In genomic region chr1:53590581-53591515, GRCh38 we compare ENCODE assay signal across 15 cellular contexts.
A peak's percentile ranks its signal among the peaks of the same experiment; 100 is the strongest.
DNase-seq lines count a peak whose midpoint lies in the region; TF ChIP-seq lines count a peak whose summit lies in the region.
"Had no signal": no experiment of that assay in that cellular context is flagged by ENCODE, and none has a peak within 500 bp of the region (broad histone marks: within the 10 kb centered on the region; RNA-seq: fewer than 3 reads in every experiment).

No MANE protein-coding gene starts in this region.

- no peaks in the 10 kb centered on the region for H3K36me3 Mint-ChIP-seq in type B pancreatic cell
- H3K36me3 Mint-ChIP-seq: activated naive CD8-positive, alpha-beta T cell had no signal

- TF ChIP-seq CTCF in brain microvascular endothelial cell (IDR thresholded peaks at IDR 0.05; ENCODE audit: low read depth, low read length, missing control alignments) (no peak), hepatocyte (IDR thresholded peaks at IDR 0.05; ENCODE audit: poor library complexity) (no peak), type B pancreatic cell (conservative IDR thresholded peaks at IDR 0.05) (no peak)

- H3K9me2 ChIP-seq in hepatocyte (replicated peaks; ENCODE audit: insufficient read depth): no peaks in the 10 kb centered on the region

- H3K9me3 Mint-ChIP-seq in type B pancreatic cell: no peaks in the 10 kb centered on the region

- in situ Hi-C loops in brain microvascular endothelial cell (cut with HindIII; ENCODE audit: low pct_ligation_motif_present, low sequenced_read_pairs): no loop called here

- peaks cover 39% of the 10 kb centered on the region for H3K4me1 Mint-ChIP-seq in type B pancreatic cell (ENCODE audit: unreplicated experiment)

- H3K27ac ChIP-seq in brain microvascular endothelial cell (peak overlapping the region; percentile 35), hepatocyte (peak overlapping the region; percentile 74)
- H3K27ac ChIP-seq: WERI-Rb-1 had no signal

- H3K4me2 ChIP-seq in hepatocyte: no peak overlapping the region

- peak; percentile 40 for DNase-seq in activated CD8-positive, alpha-beta memory T cell treated with anti-CD3 and anti-CD28 coated beads for 24 hours
- DNase-seq in activated CD8-positive, alpha-beta memory T cell treated with anti-CD3 and anti-CD28 coated beads, Interleukin-2, amount 50 U/mL, for 48 hours: no peak
- DNase-seq in brain microvascular endothelial cell (no peak), hepatocyte (ENCODE audit: low spot score) (peak; percentile 49), type B pancreatic cell (ENCODE audit: extremely low spot score, unreplicated experiment) (no peak), NCI-H1930 (lab: John Stamatoyannopoulos, UW) (no peak), NCI-H1105 (lab: John Stamatoyannopoulos, UW) (no peak), NCI-H1048 (lab: John Stamatoyannopoulos, UW) (no peak)
- DNase-seq: Caco-2; left colon; NCI-H510A treated with DMSO at 0.1 percent for 48 hours; Peyer's patch; stimulated activated CD4-positive, alpha-beta T cell treated with anti-CD3 and anti-CD28 coated beads, Interleukin-2, amount 100 ng/mL, for 24 hours; WERI-Rb-1 had no signal

- peak overlapping the region; percentile 51 for H3K27ac Mint-ChIP-seq in type B pancreatic cell
- H3K27ac Mint-ChIP-seq: activated naive CD8-positive, alpha-beta T cell had no signal

- H3K4me1 ChIP-seq in hepatocyte (ENCODE audit: insufficient read depth): peaks cover 27% of the 10 kb centered on the region
- H3K4me1 ChIP-seq: Caco-2, Peyer's patch had no signal

- no peak overlapping the region for H3K4me3 ChIP-seq in brain microvascular endothelial cell (ENCODE audit: low read depth, low read length)
- no peak overlapping the region for H3K4me3 ChIP-seq in hepatocyte
- H3K4me3 ChIP-seq: Peyer's patch had no signal

- peak overlapping the region; percentile 36 for H3K4me3 Mint-ChIP-seq in type B pancreatic cell
- H3K4me3 Mint-ChIP-seq: activated naive CD8-positive, alpha-beta T cell had no signal

- H3K79me2 ChIP-seq in hepatocyte: no peaks in the 10 kb centered on the region

- no peaks in the 10 kb centered on the region for H4K20me1 ChIP-seq in hepatocyte (ENCODE audit: insufficient read depth, poor library complexity, severe bottlenecking)

- H3K9me3 ChIP-seq in hepatocyte (ENCODE audit: low read depth): no peaks in the 10 kb centered on the region
- H3K9me3 ChIP-seq: Caco-2, Peyer's patch had no signal

- H3K36me3 ChIP-seq in brain microvascular endothelial cell (replicated peaks) (peaks cover 27% of the 10 kb centered on the region), hepatocyte (replicated peaks; ENCODE audit: insufficient read depth, low read depth) (no peaks in the 10 kb centered on the region)
- H3K36me3 ChIP-seq: Peyer's patch, WERI-Rb-1 had no signal

- H2AFZ ChIP-seq in hepatocyte: no peak overlapping the region

- no peaks in the 10 kb centered on the region for H3K27me3 ChIP-seq in brain microvascular endothelial cell (replicated peaks)
- no peaks in the 10 kb centered on the region for H3K27me3 ChIP-seq in hepatocyte
- H3K27me3 ChIP-seq: Peyer's patch had no signal

- peaks cover 18% of the 10 kb centered on the region for H3K27me3 Mint-ChIP-seq in type B pancreatic cell
- H3K27me3 Mint-ChIP-seq: activated naive CD8-positive, alpha-beta T cell had no signal

- 53% methylated on average over 17 of the region's 17 CpGs for WGBS in hepatocyte (ENCODE audit: low lambda C conversion rate, missing lambda C conversion rate)

Comparison
In these comparisons a context has a peak if more than half of its experiments do, and no peak if none do; other contexts are left out.
1. DNase-seq: peak in activated CD8-positive, alpha-beta memory T cell treated with anti-CD3 and anti-CD28 coated beads for 24 hours (single experiment) and hepatocyte (single experiment); none in activated CD8-positive, alpha-beta memory T cell treated with anti-CD3 and anti-CD28 coated beads, Interleukin-2, amount 50 U/mL, for 48 hours (single experiment), brain microvascular endothelial cell (single experiment), type B pancreatic cell (single experiment), NCI-H1930 (0 of 2), NCI-H1105 (single experiment) and NCI-H1048 (single experiment).